8 cellular contexts compared by ENCODE assay signal in the genomic region with DNA sequence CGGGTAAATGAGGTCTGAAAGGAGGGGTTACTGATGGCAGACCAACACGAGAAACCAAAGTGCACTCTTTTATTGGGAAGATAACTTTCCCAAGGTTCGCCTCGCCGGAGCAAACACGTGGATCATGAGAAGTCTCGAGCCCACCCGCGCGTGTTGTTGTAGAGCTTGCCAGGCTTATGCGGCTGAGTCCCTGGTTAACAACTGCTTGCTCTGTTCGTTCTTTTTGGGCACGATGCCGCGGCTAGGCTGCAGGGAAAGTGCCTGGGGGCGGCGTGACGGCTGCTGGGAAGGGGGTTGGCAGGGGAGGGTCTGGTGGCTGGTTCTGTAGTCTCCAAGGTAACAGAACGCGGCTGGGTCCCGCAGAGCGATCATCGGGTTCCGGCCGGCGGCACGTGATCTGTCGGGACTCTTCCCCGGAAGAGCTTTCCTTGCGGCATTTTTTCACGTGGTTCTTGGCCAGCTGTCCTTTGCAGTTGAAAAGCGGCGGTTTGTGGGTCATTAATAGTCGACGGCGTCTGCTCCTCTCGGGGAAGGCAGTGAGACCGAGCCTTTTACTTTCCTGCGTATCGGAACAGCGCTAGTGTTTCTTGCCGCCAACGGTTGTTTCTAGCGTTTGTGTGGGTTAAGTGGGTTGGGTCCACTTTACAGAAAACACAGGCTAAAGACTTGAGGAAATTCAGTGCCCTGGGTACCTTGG. TPM values are rescaled to one million over a fixed set of nuclear protein-coding genes. Genes with fewer than 3 reads are reported as not detected.
DNase-seq lines count a peak whose midpoint lies in the region; ATAC-seq, FAIRE-seq and TF ChIP-seq lines count a peak whose summit lies in the region.

No MANE protein-coding gene starts in this region.

- peak overlapping the region; percentile 86 for H3K4me2 ChIP-seq in PC-3 (ENCODE audit: low read length)

- peaks cover 14% of the 10 kb centered on the region for H3K27me3 Mint-ChIP-seq in activated T-cell treated with anti-CD3 and anti-CD28 coated beads, Interleukin-2, amount 50 U/mL, for 24 hours

- H3K27ac ChIP-seq in PC-3 (ENCODE audit: low read length) = peak overlapping the region; percentile 76
- H3K27ac ChIP-seq in esophagus (ENCODE audit: low read depth in 2 of 2, low read length in 1 of 2) = peak overlapping the region; percentile 55 to 65

- peaks cover 17% of the 10 kb centered on the region for H4K20me1 ChIP-seq in PC-3 (ENCODE audit: low read length)

- POLR2A ChIA-PET in PC-3 (lab: Charles Lee; ENCODE audit: unreplicated experiment) = interaction anchor here (0.5 to 1.1 kb wide), 5 partner anchors 12 to 829 kb away, joined by 3 to 5 read pairs (median 3); a partner anchor contains a TSS

- FAIRE-seq in GM12892 (lab: Jason Lieb, UNC) = peak; percentile 94

- intact Hi-C loops in PC-3 (cut with micrococcal nuclease) = loop anchor here (5.0 kb wide), 1 partner anchor 59 kb away; no protein-coding TSS in a partner anchor

- H3K4me3 Mint-ChIP-seq in activated T-cell treated with anti-CD3 and anti-CD28 coated beads, Interleukin-2, amount 50 U/mL, for 24 hours = peak overlapping the region; percentile 85

- ATAC-seq in PC-3 (peak; percentile 25), HG03442 (IDR thresholded peaks at IDR 0.05; ENCODE audit: unreplicated experiment) (no peak)

- H3K9ac ChIP-seq in PC-3 (ENCODE audit: low read length) = peak overlapping the region; percentile 75

- no TSS peak for BruUV-seq in PC-3 (replicated peaks; lab: Mats Ljungman, UMichigan)

- H3K4me1 ChIP-seq in PC-3 (ENCODE audit: insufficient read depth, low read length) = peaks cover 33% of the 10 kb centered on the region
- peaks cover 2 to 7% of the 10 kb centered on the region in 2 donors for H3K4me1 ChIP-seq in esophagus (ENCODE audit: control insufficient read depth in 2 of 2, insufficient read depth in 2 of 2, low read length in 1 of 2)

- H3K27ac Mint-ChIP-seq in activated T-cell treated with anti-CD3 and anti-CD28 coated beads, Interleukin-2, amount 50 U/mL, for 24 hours = peak overlapping the region; percentile 96

- peaks cover 16% of the 10 kb centered on the region for H3K36me3 Mint-ChIP-seq in activated T-cell treated with anti-CD3 and anti-CD28 coated beads, Interleukin-2, amount 50 U/mL, for 24 hours (ENCODE audit: low read depth)

- WGBS in esophagus, 2 donors = 0 to 1% methylated on average over 44 of the region's 44 CpGs

- H3K79me2 ChIP-seq in PC-3 (ENCODE audit: low read length) = peaks cover 64% of the 10 kb centered on the region

- TF ChIP-seq POLR2A in GM12892 (IDR thresholded peaks at IDR 0.05; ENCODE audit: low read depth, low read length) = peak; percentile 40; the same call in 1 of the 2 replicates

- H3K4me3 ChIP-seq in PC-3 (ENCODE audit: low read length) = peak overlapping the region; percentile 68
- peak overlapping the region; percentile 60 to 74 for H3K4me3 ChIP-seq in esophagus (ENCODE audit: low read depth in 1 of 2, low read length in 2 of 2)

- no peaks in the 10 kb centered on the region for H3K9me2 ChIP-seq in PC-3 (replicated peaks; ENCODE audit: low read length)

- no peaks in the 10 kb centered on the region for H3K9me3 ChIP-seq in PC-3 (ENCODE audit: low read length)
- no peaks in the 10 kb centered on the region for H3K9me3 ChIP-seq in esophagus (ENCODE audit: control insufficient read depth in 2 of 2, insufficient read depth in 1 of 2, low read depth in 1 of 2, low read length in 1 of 2)

- H3F3A ChIP-seq in PC-3 (ENCODE audit: low read length, unreplicated experiment) = no peaks in the 10 kb centered on the region

- peaks cover 11% of the 10 kb centered on the region for H3K9me3 Mint-ChIP-seq in activated T-cell treated with anti-CD3 and anti-CD28 coated beads, Interleukin-2, amount 50 U/mL, for 24 hours

- peaks cover 59% of the 10 kb centered on the region for H3K4me1 Mint-ChIP-seq in activated T-cell treated with anti-CD3 and anti-CD28 coated beads, Interleukin-2, amount 50 U/mL, for 24 hours (ENCODE audit: low read depth)

- TF ChIP-seq CTCF in PC-3 (conservative IDR thresholded peaks at IDR 0.05; ENCODE audit: low read depth, low read length) = no peak

- H3K27me3 ChIP-seq in PC-3 (ENCODE audit: low read length) (no peaks in the 10 kb centered on the region), esophagus (ENCODE audit: control insufficient read depth in 1 of 2, insufficient read depth in 2 of 2, low read length in 2 of 2) (no peaks in the 10 kb centered on the region)

- H3K36me3 ChIP-seq in PC-3 (ENCODE audit: low read depth, low read length) (no peaks in the 10 kb centered on the region), esophagus (ENCODE audit: control insufficient read depth in 2 of 2, insufficient read depth in 2 of 2, low read length in 1 of 2) (no peaks in the 10 kb centered on the region)

- H2AFZ ChIP-seq in PC-3 (ENCODE audit: low read length) = peak overlapping the region; percentile 76

- CTCF ChIA-PET in PC-3 (lab: Charles Lee) = no interaction called here

- DNase-seq in GM12892 (ENCODE audit: insufficient read length) (peak; percentile 27), HS-27A (ENCODE audit: low read depth) (peak; percentile 66), PC-3 (peak; percentile 77), mucosa of gallbladder (ENCODE audit: low spot score) (peak; percentile 76)
- DNase-seq in activated T-cell treated with anti-CD3 and anti-CD28 coated beads, Interleukin-2, amount 50 U/mL, for 24 hours = peak; percentile 79
- DNase-seq in stimulated activated CD8-positive, alpha-beta memory T cell treated with anti-CD3 and anti-CD28 coated beads, Interleukin-2, amount 100 ng/mL, for 48 hours (ENCODE audit: low read depth in 2 of 2) = peak; percentile 50 to 56

RNA-seq across cellular contexts. Expression of a gene that starts 1.5 kb away (rescaled TPM):
- 9.7 TPM for polyA plus RNA-seq in GM12892 (2012; ENCODE audit: missing spikeins)
- total RNA-seq in PC-3 (2014; rRNA removed) (19.0 and 21.2 TPM in 2 replicates), mucosa of gallbladder (39.4 TPM)
- polyA plus RNA-seq in esophagus = 1 to 10 TPM; 2.8 to 3.0 TPM

Comparison
In these comparisons a context has a peak if more than half of its experiments do, and no peak if none do; other contexts are left out.
1. DNase-seq: peak in every context shown above with its lines; median percentile 79 in activated T-cell treated with anti-CD3 and anti-CD28 coated beads, Interleukin-2, amount 50 U/mL, for 24 hours; 77 in PC-3; 76 in mucosa of gallbladder; 66 in HS-27A; 53 in stimulated activated CD8-positive, alpha-beta memory T cell treated with anti-CD3 and anti-CD28 coated beads, Interleukin-2, amount 100 ng/mL, for 48 hours; 27 in GM12892.